31 cellular contexts compared by ENCODE assay signal in genomic region chr13:75395901-75396300, GRCh38.
"Had no signal": no experiment of that assay in that cellular context is flagged by ENCODE, and none has a peak within 500 bp of the region (broad histone marks: within the 10 kb centered on the region; RNA-seq: fewer than 3 reads in every experiment).

No MANE protein-coding gene starts in this region.

- H3K27me3 Mint-ChIP-seq: activated CD4-positive, alpha-beta T cell treated with anti-CD3 and anti-CD28 coated beads, Interleukin-2, amount 10 ng/mL, durations not matched to agents 7 days and 5 days; activated naive CD4-positive, alpha-beta T cell treated with anti-CD3 and anti-CD28 coated beads, Interleukin-2, amount 50 U/mL, for 24 hours had no signal

- H3K27ac Mint-ChIP-seq: activated CD4-positive, alpha-beta T cell treated with anti-CD3 and anti-CD28 coated beads, Interleukin-2, amount 10 ng/mL, durations not matched to agents 7 days and 5 days; activated CD8-positive, alpha-beta T cell treated with anti-CD3 and anti-CD28 coated beads, Interleukin-2, amount 10 ng/mL, durations not matched to agents 7 days and 5 days; activated naive CD4-positive, alpha-beta T cell treated with anti-CD3 and anti-CD28 coated beads, Interleukin-2, amount 50 U/mL, for 24 hours; activated naive CD8-positive, alpha-beta T cell treated with anti-CD3 and anti-CD28 coated beads, Interleukin-2, amount 10 ng/mL, durations not matched to agents 7 days and 5 days; activated T-cell treated with anti-CD3 and anti-CD28 coated beads, Interleukin-2, amount 50 U/mL, for 24 hours; activated T-helper 2 cell treated with anti-CD3 and anti-CD28 coated beads, Interferon-gamma antibody, Interleukin-2, Interleukin-4, amounts not matched to agents 10 μg/mL and 5 μg/mL and 100 μg/mL, durations not matched to agents 14 hours and 24 hours and 36 hours had no signal

- H3K4me3 ChIP-seq: ascending aorta, breast epithelium, MG63, SJCRH30, SK-N-MC had no signal

- H3K4me1 ChIP-seq: ascending aorta, breast epithelium had no signal

- H3K4me1 Mint-ChIP-seq: activated CD4-positive, alpha-beta T cell treated with anti-CD3 and anti-CD28 coated beads, Interleukin-2, amount 10 ng/mL, durations not matched to agents 7 days and 5 days; activated naive CD4-positive, alpha-beta T cell treated with anti-CD3 and anti-CD28 coated beads, Interleukin-2, amount 50 U/mL, for 24 hours; activated naive CD8-positive, alpha-beta T cell treated with anti-CD3 and anti-CD28 coated beads, Interleukin-2, amount 10 ng/mL, durations not matched to agents 7 days and 5 days had no signal

- H3K4me3 Mint-ChIP-seq: activated CD4-positive, alpha-beta T cell treated with anti-CD3 and anti-CD28 coated beads, Interleukin-2, amount 10 ng/mL, durations not matched to agents 7 days and 5 days; activated CD8-positive, alpha-beta T cell treated with anti-CD3 and anti-CD28 coated beads, Interleukin-2, amount 10 ng/mL, durations not matched to agents 7 days and 5 days; activated naive CD4-positive, alpha-beta T cell treated with anti-CD3 and anti-CD28 coated beads, Interleukin-2, amount 50 U/mL, for 24 hours; activated naive CD8-positive, alpha-beta T cell treated with anti-CD3 and anti-CD28 coated beads, Interleukin-2, amount 10 ng/mL, durations not matched to agents 7 days and 5 days; activated T-cell treated with anti-CD3 and anti-CD28 coated beads, Interleukin-2, amount 50 U/mL, for 24 hours had no signal

- H3K27me3 ChIP-seq: ascending aorta, breast epithelium, MG63, SJCRH30 had no signal

- DNase-seq: activated CD4-positive, alpha-beta T cell treated with anti-CD3 and anti-CD28 coated beads for 1 hour; activated CD4-positive, alpha-beta T cell treated with anti-CD3 and anti-CD28 coated beads, Interleukin-2, amount 10 ng/mL, durations not matched to agents 7 days and 5 days; activated CD4-positive, alpha-beta T cell treated with anti-CD3 and anti-CD28 coated beads, Interleukin-2, amount 50 U/mL, for 48 hours; activated CD4-positive, CD25-positive, alpha-beta regulatory T cell; activated CD8-positive, alpha-beta T cell treated with anti-CD3 and anti-CD28 coated beads, Interleukin-2, amount 10 ng/mL, durations not matched to agents 7 days and 5 days; activated gamma-delta T cell; activated naive CD4-positive, alpha-beta T cell treated with Interleukin-2 at 50 U/mL for 16 hours; activated naive CD8-positive, alpha-beta T cell treated with anti-CD3 and anti-CD28 coated beads, Interleukin-2, amount 10 ng/mL, durations not matched to agents 7 days and 5 days; activated T-cell treated with anti-CD3 and anti-CD28 coated beads, Interleukin-2, amount 50 U/mL, for 24 hours; amygdala; caudate nucleus; cerebellar nuclear complex; Kasumi-1; MG63; NCI-H1048; NCI-H1105 treated with DMSO at 0.1 percent for 48 hours; NCI-H1436; NCI-H1694; NCI-H2029; NCI-H345; NCI-H524 treated with DMSO at 0.1 percent for 48 hours; SHP77; SJCRH30; T1000; WERI-Rb-1 had no signal

- H3K9me3 ChIP-seq: ascending aorta, SJCRH30 had no signal

- H3K27ac ChIP-seq: ascending aorta, breast epithelium, SJCRH30, SK-N-MC, WERI-Rb-1 had no signal

- H3K36me3 Mint-ChIP-seq: activated naive CD4-positive, alpha-beta T cell treated with anti-CD3 and anti-CD28 coated beads, Interleukin-2, amount 50 U/mL, for 24 hours; activated naive CD8-positive, alpha-beta T cell treated with anti-CD3 and anti-CD28 coated beads, Interleukin-2, amount 10 ng/mL, durations not matched to agents 7 days and 5 days had no signal

- H3K9me3 Mint-ChIP-seq: activated CD4-positive, alpha-beta T cell treated with anti-CD3 and anti-CD28 coated beads, Interleukin-2, amount 10 ng/mL, durations not matched to agents 7 days and 5 days; activated T-cell treated with anti-CD3 and anti-CD28 coated beads, Interleukin-2, amount 50 U/mL, for 24 hours; activated T-helper 2 cell treated with anti-CD3 and anti-CD28 coated beads, Interferon-gamma antibody, Interleukin-2, Interleukin-4, amounts not matched to agents 10 μg/mL and 5 μg/mL and 100 μg/mL, durations not matched to agents 14 hours and 24 hours and 36 hours had no signal

- ATAC-seq: activated CD8-positive, alpha-beta T cell treated with anti-CD3 and anti-CD28 coated beads, Interleukin-2, amount 10 ng/mL, durations not matched to agents 7 days and 5 days; Panc1 had no signal

- H3K36me3 ChIP-seq: ascending aorta, breast epithelium, MG63, SJCRH30, WERI-Rb-1 had no signal
